ENCODE assay signal across 8 cellular contexts in genomic region chr11:65856689-65857499, GRCh38. TPM values are rescaled to one million over a fixed set of nuclear protein-coding genes. Genes with fewer than 3 reads are reported as not detected.
DNase-seq lines count a peak whose midpoint lies in the region; ATAC-seq and TF ChIP-seq lines count a peak whose summit lies in the region.

No MANE protein-coding gene starts in this region.

- 2% methylated on average over 57 of the region's 57 CpGs for WGBS in ectodermal cell, 2 experiments

- H3K27me3 Mint-ChIP-seq in activated CD8-positive, alpha-beta T cell treated with anti-CD3 and anti-CD28 coated beads for 36 hours = no peaks in the 10 kb centered on the region

- peaks cover 3% of the 10 kb centered on the region for H3K9me3 Mint-ChIP-seq in activated CD8-positive, alpha-beta T cell treated with anti-CD3 and anti-CD28 coated beads for 36 hours

- peaks cover 37% of the 10 kb centered on the region for H3K4me1 Mint-ChIP-seq in activated CD8-positive, alpha-beta T cell treated with anti-CD3 and anti-CD28 coated beads for 36 hours (ENCODE audit: low read depth)

- peak overlapping the region; percentile 88 for H3K4me3 Mint-ChIP-seq in activated CD8-positive, alpha-beta T cell treated with anti-CD3 and anti-CD28 coated beads for 36 hours

- CTCF ChIA-PET in activated CD8-positive, alpha-beta T cell treated with anti-CD3 and anti-CD28 coated beads for 36 hours (lab: Charles Lee) = interaction anchor here (0.6 to 12.3 kb wide), 3 partner anchors 31 to 77 kb away, joined by 3 to 283 read pairs (median 3); partner anchors contain the start of genes AP5B1, CCDC85B and FIBP

- peak; percentile 26 for ATAC-seq in HG02588 (IDR thresholded peaks at IDR 0.05; ENCODE audit: unreplicated experiment)
- ATAC-seq in activated CD8-positive, alpha-beta T cell treated with anti-CD3 and anti-CD28 coated beads for 36 hours = no peak

- intact Hi-C loops in activated CD8-positive, alpha-beta T cell treated with anti-CD3 and anti-CD28 coated beads for 36 hours (cut with micrococcal nuclease) = no loop called here

- H3K27ac Mint-ChIP-seq in activated CD8-positive, alpha-beta T cell treated with anti-CD3 and anti-CD28 coated beads for 36 hours = peak overlapping the region; percentile 78

- POLR2A ChIA-PET in activated CD8-positive, alpha-beta T cell treated with anti-CD3 and anti-CD28 coated beads for 36 hours (lab: Charles Lee) = interaction anchor here (0.6 to 29.8 kb wide), 6 partner anchors 10 to 242 kb away, joined by 3 to 560 read pairs (median 4); partner anchors contain the start of genes CCDC85B, CTSW, EFEMP2 and FIBP

- H3K27me3 ChIP-seq in GM06990 (replicated peaks; ENCODE audit: control insufficient read depth, insufficient read depth, low read length) = no peaks in the 10 kb centered on the region
- no peaks in the 10 kb centered on the region for H3K27me3 ChIP-seq in ectodermal cell (ENCODE audit: control insufficient read depth, insufficient read depth, low read length, poor library complexity, severe bottlenecking)

- DNase-seq in GM06990 (ENCODE audit: extremely low read depth, insufficient read length) = peak; percentile 87
- peak; percentile 68 for DNase-seq in NCI-H510A treated with DMSO at 0.1 percent for 48 hours (lab: John Stamatoyannopoulos, UW)
- DNase-seq in activated CD8-positive, alpha-beta T cell treated with anti-CD3 and anti-CD28 coated beads for 36 hours = peak; percentile 89
- peak; percentile 68 to 75 for DNase-seq in lung microvascular endothelial cell (ENCODE audit: low read depth in 2 of 2)
- peak; percentile 67 to 81 (median 68) for DNase-seq in stimulated activated CD4-positive, alpha-beta T cell treated with anti-CD3 and anti-CD28 coated beads, TNF-alpha, amount 100 ng/mL, for 24 hours (ENCODE audit: low read depth in 3 of 3)
- no peak for DNase-seq in NCI-H128 (lab: John Stamatoyannopoulos, UW; ENCODE audit: unreplicated experiment)

- no peaks in the 10 kb centered on the region for H3K9me3 ChIP-seq in ectodermal cell (ENCODE audit: control insufficient read depth, low read length)

- peak overlapping the region; percentile 89 for H3K27ac ChIP-seq in ectodermal cell (ENCODE audit: insufficient read depth, low read depth, low read length, poor library complexity, severe bottlenecking)

- H3K36me3 ChIP-seq in GM06990 (ENCODE audit: control insufficient read depth, insufficient read depth, low read length) (peaks cover 34% of the 10 kb centered on the region), ectodermal cell (ENCODE audit: control insufficient read depth, insufficient read depth, low read length) (peaks cover 36% of the 10 kb centered on the region)

- H3K4me1 ChIP-seq in ectodermal cell (ENCODE audit: control insufficient read depth, insufficient read depth, low read length) = peaks cover 10% of the 10 kb centered on the region

- TF ChIP-seq CTCF in GM06990 (IDR thresholded peaks at IDR 0.05; ENCODE audit: insufficient read depth, low read length, poor library complexity, severe bottlenecking) = no peak
- TF ChIP-seq CTCF in activated CD8-positive, alpha-beta T cell treated with anti-CD3 and anti-CD28 coated beads for 36 hours (IDR thresholded peaks at IDR 0.05) = no peak

- H3K4me3 ChIP-seq in GM06990 (replicated peaks; ENCODE audit: low read depth, low read length) (peak overlapping the region; percentile 97), ectodermal cell (ENCODE audit: insufficient read depth, low read depth, low read length) (peak overlapping the region; percentile 94)

- peaks cover 67% of the 10 kb centered on the region for H3K36me3 Mint-ChIP-seq in activated CD8-positive, alpha-beta T cell treated with anti-CD3 and anti-CD28 coated beads for 36 hours (ENCODE audit: low read depth)

RNA-seq across cellular contexts. Expression of gene CFL1, which starts 1.1 kb away (rescaled TPM):
- 1,000 to 10,000 TPM; 1,059 to 1,062 TPM for total RNA-seq in activated CD8-positive, alpha-beta T cell treated with anti-CD3 and anti-CD28 coated beads for 36 hours
- polyA plus RNA-seq in ectodermal cell (2013, experiment 1 of 4) = 1,193 TPM
- polyA plus RNA-seq in ectodermal cell (2013, experiment 2 of 4) = 1,076 TPM
- polyA plus RNA-seq in ectodermal cell (2013, experiment 3 of 4) = 793 TPM
- 912 TPM for polyA plus RNA-seq in ectodermal cell (2013, experiment 4 of 4)
- total RNA-seq in lung microvascular endothelial cell = 687 and 848 TPM in 2 replicates

RNA-seq across cellular contexts. Expression of gene MUS81, which starts 3.3 kb away (rescaled TPM):
- 10 to 100 TPM; 54.7 to 60.2 TPM for total RNA-seq in activated CD8-positive, alpha-beta T cell treated with anti-CD3 and anti-CD28 coated beads for 36 hours
- 47.9 TPM for polyA plus RNA-seq in ectodermal cell (2013, experiment 1 of 4)
- polyA plus RNA-seq in ectodermal cell (2013, experiment 2 of 4) = 47.7 TPM
- 49.9 TPM for polyA plus RNA-seq in ectodermal cell (2013, experiment 3 of 4)
- 58.3 TPM for polyA plus RNA-seq in ectodermal cell (2013, experiment 4 of 4)
- 27.7 and 36.3 TPM in 2 replicates for total RNA-seq in lung microvascular endothelial cell

RNA-seq across cellular contexts. Expression of gene EFEMP2, which starts 15.7 kb away (rescaled TPM):
- 10 to 100 TPM; 17.1 to 18.0 TPM for total RNA-seq in activated CD8-positive, alpha-beta T cell treated with anti-CD3 and anti-CD28 coated beads for 36 hours
- polyA plus RNA-seq in ectodermal cell (2013, experiment 1 of 4) = 25.8 TPM
- 26.8 TPM for polyA plus RNA-seq in ectodermal cell (2013, experiment 2 of 4)
- 26.6 TPM for polyA plus RNA-seq in ectodermal cell (2013, experiment 3 of 4)
- polyA plus RNA-seq in ectodermal cell (2013, experiment 4 of 4) = 32.7 TPM
- 17.7 and 23.2 TPM in 2 replicates for total RNA-seq in lung microvascular endothelial cell

RNA-seq across cellular contexts. Expression of gene CTSW, which starts 22.7 kb away (rescaled TPM):
- 100 to 1,000 TPM; 124 to 126 TPM for total RNA-seq in activated CD8-positive, alpha-beta T cell treated with anti-CD3 and anti-CD28 coated beads for 36 hours
- polyA plus RNA-seq in ectodermal cell (2013, experiment 1 of 4) = not detected
- polyA plus RNA-seq in ectodermal cell (2013, experiment 2 of 4) = not detected
- not detected for polyA plus RNA-seq in ectodermal cell (2013, experiment 3 of 4)
- not detected for polyA plus RNA-seq in ectodermal cell (2013, experiment 4 of 4)
- total RNA-seq in lung microvascular endothelial cell = 0.20 and 0.22 TPM in 2 replicates

RNA-seq across cellular contexts. Expression of gene SNX32, which starts 23.1 kb away (rescaled TPM):
- 1 to 10 TPM; 1.6 to 2.1 TPM for total RNA-seq in activated CD8-positive, alpha-beta T cell treated with anti-CD3 and anti-CD28 coated beads for 36 hours
- polyA plus RNA-seq in ectodermal cell (2013, experiment 1 of 4) = 3.9 TPM
- polyA plus RNA-seq in ectodermal cell (2013, experiment 2 of 4) = 5.1 TPM
- 3.4 TPM for polyA plus RNA-seq in ectodermal cell (2013, experiment 3 of 4)
- polyA plus RNA-seq in ectodermal cell (2013, experiment 4 of 4) = 4.3 TPM
- total RNA-seq in lung microvascular endothelial cell = under 0.01 and 0.44 TPM in 2 replicates
